In the genomic region with DNA sequence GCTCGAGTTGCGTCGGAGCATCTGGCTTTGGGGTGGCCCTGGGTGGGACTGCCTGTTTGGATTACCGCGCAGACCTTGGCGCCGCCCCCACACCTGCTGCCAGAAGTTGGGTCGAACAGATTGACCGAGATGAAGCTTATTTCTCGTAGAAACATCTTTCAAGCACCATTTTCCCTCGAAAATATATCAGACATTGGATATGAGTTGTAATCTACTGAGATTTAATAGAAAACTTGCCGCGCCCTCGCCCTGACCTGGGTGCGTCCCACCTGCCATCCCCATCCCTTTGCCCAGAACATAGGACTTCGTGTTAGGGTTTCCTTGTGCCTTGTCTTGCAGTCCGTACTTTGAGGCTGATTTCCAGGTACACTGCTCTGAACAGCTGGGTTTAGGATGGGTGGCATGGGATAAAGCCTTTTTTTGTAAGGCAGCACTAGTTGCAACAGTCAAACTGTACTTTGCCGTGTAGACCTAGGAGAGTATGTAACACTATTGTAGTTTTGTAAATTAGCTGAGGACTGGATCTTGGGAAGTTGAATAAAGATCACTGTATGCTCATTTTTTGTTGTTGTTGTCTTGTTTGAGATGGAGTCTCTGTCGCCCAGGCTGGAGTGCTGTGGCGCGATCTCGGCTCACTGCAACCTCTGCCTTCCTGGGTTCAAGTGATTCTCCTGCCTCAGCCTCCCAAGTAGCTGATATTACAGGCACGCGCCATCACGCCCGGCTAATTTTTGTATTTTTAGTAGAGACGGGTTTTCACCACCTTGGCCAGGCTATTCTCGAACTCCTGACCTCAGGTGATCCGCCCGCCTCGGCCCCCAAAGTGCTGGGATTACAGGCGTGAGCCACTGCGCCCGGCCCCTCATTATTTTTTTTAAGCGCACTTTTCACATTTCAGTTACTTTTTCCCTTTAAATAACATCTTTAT, we compare ENCODE assay signal across 8 cellular contexts. TPM values are rescaled to one million over a fixed set of nuclear protein-coding genes. Genes with fewer than 3 reads are reported as not detected.
DNase-seq lines count a peak whose midpoint lies in the region; ATAC-seq, FAIRE-seq and TF ChIP-seq lines count a peak whose summit lies in the region.

No MANE protein-coding gene starts in this region.

- peaks cover 26% of the 10 kb centered on the region for H3K4me1 ChIP-seq in A549

- no peak for TF ChIP-seq EP300 in A549 (IDR thresholded peaks at IDR 0.05)

- DNase-seq in A549 (ENCODE audit: low read depth in 1 of 2, low spot score in 1 of 2) (no peak), HFF-Myc (ENCODE audit: extremely low read depth, low read depth) (no peak), mesothelial cell of epicardium (ENCODE audit: low spot score in 2 of 2, unreplicated experiment in 2 of 2) (no peak), activated gamma-delta T cell treated with Interleukin-2 at 50 U/mL for 16 hours (no peak), cerebellar cortex (ENCODE audit: low spot score) (no peak), omental fat pad (ENCODE audit: low spot score) (no peak)

- TF ChIP-seq CTCF in A549 (IDR thresholded peaks at IDR 0.05) (no peak), HFF-Myc (IDR thresholded peaks at IDR 0.05; ENCODE audit: low read depth, low read length, missing control alignments) (no peak), brain (conservative IDR thresholded peaks at IDR 0.05) (no peak), mesothelial cell of epicardium (IDR thresholded peaks at IDR 0.05; ENCODE audit: unreplicated experiment) (no peak), omental fat pad (IDR thresholded peaks at IDR 0.05) (no peak)

- peak overlapping the region; percentile 91 for H3K4me2 ChIP-seq in A549

- H3K9me3 ChIP-seq in A549: no peaks in the 10 kb centered on the region

- H3K4me3 ChIP-seq in A549 (peak overlapping the region; percentile 86), HFF-Myc (replicated peaks; ENCODE audit: low read depth, low read length) (peak overlapping the region; percentile 80)

- no peak for TF ChIP-seq RAD21 in A549 (conservative IDR thresholded peaks at IDR 0.05 in 1 of 2, IDR thresholded peaks at IDR 0.05 in 1 of 2)

- peaks cover 23% of the 10 kb centered on the region for H3K36me3 Mint-ChIP-seq in brain
- H3K36me3 Mint-ChIP-seq in mesothelial cell of epicardium: no peaks in the 10 kb centered on the region

- H3K4me3 Mint-ChIP-seq in brain (peak overlapping the region; percentile 94 to 99 (median 97)), mesothelial cell of epicardium (peak overlapping the region; percentile 97)

- POLR2A ChIA-PET in A549 (lab: Yijun Ruan, JAX): interaction anchor here (0.6 to 2.7 kb wide), 14 partner anchors 25 to 504 kb away, joined by 3 to 17 read pairs (median 6); a partner anchor contains a TSS

- ATAC-seq in A549 (0 out of 6 replicates have a peak, but pooled peaks of 1 of the 2 experiments have one; percentile 5), HG02870 (IDR thresholded peaks at IDR 0.05; ENCODE audit: unreplicated experiment) (no peak), omental fat pad (ENCODE audit: low FRiP score) (no peak)

- CTCF ChIA-PET in A549 (lab: Yijun Ruan, JAX): interaction anchor here (0.6 to 2.6 kb wide), 7 partner anchors 9 to 241 kb away, joined by 3 to 12 read pairs (median 3); a partner anchor contains a TSS

- 60% methylated on average over 31 of the region's 35 CpGs for WGBS in A549 (ENCODE audit: missing lambda C conversion rate)

- H3K9me3 Mint-ChIP-seq in brain: peaks cover 0 to 5% (median 0%) of the 10 kb centered on the region in 5 experiments
- no peaks in the 10 kb centered on the region for H3K9me3 Mint-ChIP-seq in mesothelial cell of epicardium

- H3K4me1 Mint-ChIP-seq in brain (peaks cover 42% of the 10 kb centered on the region), mesothelial cell of epicardium (peaks cover 20% of the 10 kb centered on the region)

- peak overlapping the region; percentile 88 to 94 for H3K27ac ChIP-seq in A549

- no peak for FAIRE-seq in A549 (lab: Jason Lieb, UNC)

- H3K27me3 Mint-ChIP-seq in brain (peaks cover 17% of the 10 kb centered on the region), mesothelial cell of epicardium (ENCODE audit: low read depth) (no peaks in the 10 kb centered on the region)

- H3K27ac Mint-ChIP-seq in brain (peak overlapping the region; percentile 97 to 99 (median 98)), mesothelial cell of epicardium (peak overlapping the region; percentile 94)

- no peak for TF ChIP-seq POLR2A in A549 (IDR thresholded peaks at IDR 0.05; ENCODE audit: low read length)

TF ChIP-seq in A549, 52 proteins besides CTCF, POLR2A, EP300 and RAD21:
- TF ChIP-seq, protein P1, sequence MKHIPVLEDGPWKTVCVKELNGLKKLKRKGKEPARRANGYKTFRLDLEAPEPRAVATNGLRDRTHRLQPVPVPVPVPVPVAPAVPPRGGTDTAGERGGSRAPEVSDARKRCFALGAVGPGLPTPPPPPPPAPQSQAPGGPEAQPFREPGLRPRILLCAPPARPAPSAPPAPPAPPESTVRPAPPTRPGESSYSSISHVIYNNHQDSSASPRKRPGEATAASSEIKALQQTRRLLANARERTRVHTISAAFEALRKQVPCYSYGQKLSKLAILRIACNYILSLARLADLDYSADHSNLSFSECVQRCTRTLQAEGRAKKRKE (CRISPR knock-in tag; IDR thresholded peaks at IDR 0.05; ENCODE audit: low read depth): 0 out of 2 replicates have a peak, but pooled peaks have one; percentile 32
- TF ChIP-seq, protein P2, sequence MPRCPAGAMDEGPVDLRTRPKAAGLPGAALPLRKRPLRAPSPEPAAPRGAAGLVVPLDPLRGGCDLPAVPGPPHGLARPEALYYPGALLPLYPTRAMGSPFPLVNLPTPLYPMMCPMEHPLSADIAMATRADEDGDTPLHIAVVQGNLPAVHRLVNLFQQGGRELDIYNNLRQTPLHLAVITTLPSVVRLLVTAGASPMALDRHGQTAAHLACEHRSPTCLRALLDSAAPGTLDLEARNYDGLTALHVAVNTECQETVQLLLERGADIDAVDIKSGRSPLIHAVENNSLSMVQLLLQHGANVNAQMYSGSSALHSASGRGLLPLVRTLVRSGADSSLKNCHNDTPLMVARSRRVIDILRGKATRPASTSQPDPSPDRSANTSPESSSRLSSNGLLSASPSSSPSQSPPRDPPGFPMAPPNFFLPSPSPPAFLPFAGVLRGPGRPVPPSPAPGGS (IDR thresholded peaks at IDR 0.05): no peak

RNA-seq across cellular contexts. Expression of a gene that starts 1.0 kb away (rescaled TPM):
- polyA plus RNA-seq in A549 (2011; rRNA removed): 32.5 and 37.2 TPM in 2 replicates
- polyA plus RNA-seq in A549 (2012; cell fraction: cytosol; rRNA removed): 37.2 and 43.6 TPM in 2 replicates
- polyA plus RNA-seq in A549 (2012; cell fraction: nucleus; rRNA removed): 85.1 and 94.7 TPM in 2 replicates
- 35.8 to 38.8 TPM (median 37.7 TPM) in 3 replicates for polyA plus RNA-seq in A549 (2017; fragmentation: RNase III; extraction: RNeasy Plus Mini Kit Qiagen cat#74134 plus additional on column Dnase treatment)
- polyA minus RNA-seq in A549 (2011; rRNA and poly(A)+ RNA removed): 74.2 and 83.3 TPM in 2 replicates
- 177 TPM for polyA plus RNA-seq in brain (ENCODE audit: insufficient read depth, low read depth, low replicate concordance)
- total RNA-seq in mesothelial cell of epicardium: 67.4 to 72.8 TPM (median 71.2 TPM) in 3 replicates
- total RNA-seq in omental fat pad: 10 to 100 TPM; 75.4 to 91.0 (median 82.0) TPM

RNA-seq across cellular contexts. Expression of a gene that starts 25.4 kb away (rescaled TPM):
- polyA plus RNA-seq in A549 (2011; rRNA removed) (68.3 and 79.2 TPM in 2 replicates), A549 (2017; fragmentation: RNase III; extraction: RNeasy Plus Mini Kit Qiagen cat#74134 plus additional on column Dnase treatment) (53.9 to 55.9 TPM (median 55.1 TPM) in 3 replicates), brain (ENCODE audit: insufficient read depth, low read depth, low replicate concordance) (96.9 TPM)
- polyA plus RNA-seq in A549 (2012; cell fraction: cytosol; rRNA removed): 53.0 and 70.7 TPM in 2 replicates
- polyA plus RNA-seq in A549 (2012; cell fraction: nucleus; rRNA removed): 98.9 and 134 TPM in 2 replicates
- polyA minus RNA-seq in A549 (2011; rRNA and poly(A)+ RNA removed): 58.8 and 75.2 TPM in 2 replicates
- total RNA-seq in mesothelial cell of epicardium (97.0 to 97.7 TPM (median 97.6 TPM) in 3 replicates), omental fat pad (100 to 1,000 TPM; 105 to 140 (median 124) TPM)

RNA-seq across cellular contexts. Expression of a gene that starts 33.7 kb away (rescaled TPM):
- polyA plus RNA-seq in A549 (2011; rRNA removed) (96.1 and 108 TPM in 2 replicates), A549 (2017; fragmentation: RNase III; extraction: RNeasy Plus Mini Kit Qiagen cat#74134 plus additional on column Dnase treatment) (93.4 to 100 TPM (median 97.7 TPM) in 3 replicates), brain (ENCODE audit: insufficient read depth, low read depth, low replicate concordance) (62.8 TPM)
- 96.9 and 120 TPM in 2 replicates for polyA plus RNA-seq in A549 (2012; cell fraction: cytosol; rRNA removed)
- polyA plus RNA-seq in A549 (2012; cell fraction: nucleus; rRNA removed): 263 and 283 TPM in 2 replicates
- 150 and 154 TPM in 2 replicates for polyA minus RNA-seq in A549 (2011; rRNA and poly(A)+ RNA removed)
- total RNA-seq in mesothelial cell of epicardium (89.0 to 104 TPM (median 96.8 TPM) in 3 replicates), omental fat pad (100 to 1,000 TPM in 1 of 4 donors, 10 to 100 TPM in 3; 43.0 to 104 (median 50.3) TPM)
